Comparison of ENCODE assay signal across 1 cellular context in genomic region chr10:122164815-122165491, GRCh38.
TF ChIP-seq lines count a peak whose summit lies in the region.

No MANE protein-coding gene starts in this region.

TF ChIP-seq in H1, 55 proteins besides CTCF, POLR2A, EP300 and RAD21 (continued from another document):
- TF ChIP-seq SP4 (IDR thresholded peaks at IDR 0.05; ENCODE audit: low read length), result no peak
- no peak for TF ChIP-seq YY1 (IDR thresholded peaks at IDR 0.05; ENCODE audit: low read depth, low read length)
- TF ChIP-seq SIRT6 (IDR thresholded peaks at IDR 0.05; ENCODE audit: low read length), result no peak
- TF ChIP-seq E2F6 (IDR thresholded peaks at IDR 0.05), result no peak
- no peak for TF ChIP-seq CHD7 (IDR thresholded peaks at IDR 0.05; ENCODE audit: insufficient replicate concordance, low read length)
- TF ChIP-seq BACH1 (IDR thresholded peaks at IDR 0.05; ENCODE audit: low read length), result no peak
- TF ChIP-seq ATF2 (IDR thresholded peaks at IDR 0.05; ENCODE audit: low read length), result peak; percentile 75; the same call in 1 of the 2 replicates
